ENCODE assay signal across 26 cellular contexts in the genomic region with DNA sequence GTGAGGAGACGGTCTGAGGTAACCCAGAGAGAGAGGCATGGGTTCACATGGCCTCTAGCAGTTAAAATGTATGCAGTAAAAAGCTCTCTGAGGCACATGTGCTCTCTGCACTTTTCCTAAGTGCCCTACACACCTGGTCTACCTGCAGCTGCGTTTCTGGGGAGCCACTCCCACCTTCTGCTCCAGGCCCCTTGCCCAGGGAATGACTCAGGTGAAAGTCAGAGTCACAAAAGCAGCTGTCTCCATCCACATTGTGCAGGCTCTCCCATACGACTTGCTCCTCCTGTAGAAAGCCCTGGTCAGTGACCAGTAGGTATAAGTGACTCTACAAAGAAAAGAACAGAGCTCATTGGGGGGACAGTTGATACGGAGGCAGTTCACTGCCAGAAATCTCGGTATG. TPM values are rescaled to one million over a fixed set of nuclear protein-coding genes. Genes with fewer than 3 reads are reported as not detected.
DNase-seq lines count a peak whose midpoint lies in the region; ATAC-seq, FAIRE-seq and TF ChIP-seq lines count a peak whose summit lies in the region.
"Had no signal": no experiment of that assay in that cellular context is flagged by ENCODE, and none has a peak within 500 bp of the region (broad histone marks: within the 10 kb centered on the region; RNA-seq: fewer than 3 reads in every experiment).

No MANE protein-coding gene starts in this region.

- no peak overlapping the region for H4K8ac ChIP-seq in IMR-90 (ENCODE audit: low read depth in 2 of 2, low read length in 2 of 2)

- no peaks in the 10 kb centered on the region for H4K20me1 ChIP-seq in IMR-90 (ENCODE audit: insufficient read depth, low read length)
- H4K20me1 ChIP-seq: BLaER1 had no signal

- H3K4me3 ChIP-seq in IMR-90 (ENCODE audit: insufficient read depth, low read depth, low read length) (no peak overlapping the region), bronchial epithelial cell (ENCODE audit: low read depth, low read length) (no peak overlapping the region), neutrophil (ENCODE audit: low read depth in 1 of 2, low read length in 1 of 2) (no peak overlapping the region)
- H3K4me3 ChIP-seq: BLaER1, GM23248, PC-9 had no signal

- peak overlapping the region; percentile 1 for H2AK9ac ChIP-seq in IMR-90 (replicated peaks; ENCODE audit: low read depth, low read length, poor library complexity)

- no peak overlapping the region for H3K27ac Mint-ChIP-seq in mesothelial cell of epicardium
- no peak overlapping the region for H3K27ac Mint-ChIP-seq in stimulated activated naive B cell treated with anti-CD40 and anti-IgM and Interleukin-4, amounts not matched to agents 10 μg/mL and 1 μg/mL and 100 μg/mL, for 72 hours
- H3K27ac Mint-ChIP-seq: IgD-negative memory B cell had no signal

- H3K79me1 ChIP-seq in IMR-90 (ENCODE audit: low read depth in 1 of 2, low read length in 2 of 2): no peaks in the 10 kb centered on the region; a peak in 1 of 4 replicates

- no peak overlapping the region for H3K14ac ChIP-seq in IMR-90 (replicated peaks; ENCODE audit: low read depth, low read length)

- no peaks in the 10 kb centered on the region for H3K27me3 ChIP-seq in IMR-90 (ENCODE audit: control insufficient read depth, insufficient read depth, low read length)
- H3K27me3 ChIP-seq in bronchial epithelial cell (ENCODE audit: control insufficient read depth, insufficient read depth, low read length): no peaks in the 10 kb centered on the region
- no peaks in the 10 kb centered on the region for H3K27me3 ChIP-seq in neutrophil
- H3K27me3 ChIP-seq: BLaER1 had no signal

- no peak for ATAC-seq in IMR-90 (ENCODE audit: low read depth)
- ATAC-seq in stimulated activated naive B cell treated with anti-CD40 and anti-IgM and Interleukin-4, amounts not matched to agents 10 μg/mL and 1 μg/mL and 100 μg/mL, for 72 hours (replicated peaks): no peak

- no peak overlapping the region for H2BK20ac ChIP-seq in IMR-90 (ENCODE audit: low read depth, low read length)

- no peak overlapping the region for H3K18ac ChIP-seq in IMR-90 (ENCODE audit: low read depth, low read length)

- in situ Hi-C loops in IMR-90 (cut with MboI; ENCODE audit: low sequenced_read_pairs): no loop called here

- CTCF ChIA-PET in IMR-90 (lab: Yijun Ruan, JAX): interaction anchor here (4.3 kb wide), 1 partner anchor 8 kb away, joined by 24 read pairs; the partner anchor contains the start of gene MINDY1

- H3K9me1 ChIP-seq in IMR-90 (ENCODE audit: insufficient read depth, low read length): peaks cover 8% of the 10 kb centered on the region; the same call in 1 of the 2 replicates

- no peaks in the 10 kb centered on the region for H3K27me3 Mint-ChIP-seq in mesothelial cell of epicardium (ENCODE audit: low read depth)
- H3K27me3 Mint-ChIP-seq in stimulated activated naive B cell treated with anti-CD40 and anti-IgM and Interleukin-4, amounts not matched to agents 10 μg/mL and 1 μg/mL and 100 μg/mL, for 72 hours: no peaks in the 10 kb centered on the region
- H3K27me3 Mint-ChIP-seq: CD4-positive, alpha-beta T cell; IgD-negative memory B cell had no signal

- H4K91ac ChIP-seq in IMR-90 (ENCODE audit: insufficient read depth, low read depth, low read length): no peak overlapping the region; the same call in 1 of the 2 replicates

- H3K4me2 ChIP-seq in IMR-90 (ENCODE audit: low read depth, low read length): no peak overlapping the region
- H3K4me2 ChIP-seq: BLaER1, PC-9, SK-N-SH had no signal

- TF ChIP-seq CTCF in IMR-90 (conservative IDR thresholded peaks at IDR 0.05; ENCODE audit: low read depth, low read length) (no peak), bronchial epithelial cell (IDR thresholded peaks at IDR 0.05; ENCODE audit: insufficient read depth, low read length, severe bottlenecking) (no peak), neutrophil (IDR thresholded peaks at IDR 0.05) (no peak), mesothelial cell of epicardium (IDR thresholded peaks at IDR 0.05; ENCODE audit: unreplicated experiment) (no peak)

- no peak for TF ChIP-seq POLR2A in IMR-90 (IDR thresholded peaks at IDR 0.05; ENCODE audit: low read depth, low read length)

- intact Hi-C loops in IMR-90 (cut with micrococcal nuclease): no loop called here

- H3K4me1 ChIP-seq in IMR-90 (ENCODE audit: control insufficient read depth, insufficient read depth, low read length) (peaks cover 6% of the 10 kb centered on the region), neutrophil (ENCODE audit: control insufficient read depth in 1 of 2, insufficient read depth in 1 of 2, low read depth in 1 of 2, low read length in 1 of 2) (peaks cover 42 to 44% of the 10 kb centered on the region in 2 experiments)

- peaks cover 5% of the 10 kb centered on the region for H3K4me1 Mint-ChIP-seq in mesothelial cell of epicardium
- peaks cover 11% of the 10 kb centered on the region in 2 donors for H3K4me1 Mint-ChIP-seq in stimulated activated naive B cell treated with anti-CD40 and anti-IgM and Interleukin-4, amounts not matched to agents 10 μg/mL and 1 μg/mL and 100 μg/mL, for 72 hours

- no peak overlapping the region for H3K23ac ChIP-seq in IMR-90 (ENCODE audit: low read depth, low read length)

- H3K4ac ChIP-seq in IMR-90 (ENCODE audit: low read depth, low read length): no peak overlapping the region; the same call in 1 of the 2 replicates

- TF ChIP-seq RAD21 in IMR-90 (IDR thresholded peaks at IDR 0.05; ENCODE audit: low read length): no peak

- no peaks in the 10 kb centered on the region for H3K9me3 Mint-ChIP-seq in mesothelial cell of epicardium
- H3K9me3 Mint-ChIP-seq in stimulated activated naive B cell treated with anti-CD40 and anti-IgM and Interleukin-4, amounts not matched to agents 10 μg/mL and 1 μg/mL and 100 μg/mL, for 72 hours: no peaks in the 10 kb centered on the region
- H3K9me3 Mint-ChIP-seq: CD4-positive, alpha-beta T cell; IgD-negative memory B cell had no signal

- no peak overlapping the region for H2AFZ ChIP-seq in IMR-90 (replicated peaks; ENCODE audit: low read length, poor library complexity)
- H2AFZ ChIP-seq: GM23248, PC-9 had no signal

- no peak overlapping the region; the same call in 2 of the 3 replicates for H2BK15ac ChIP-seq in IMR-90 (ENCODE audit: low read depth, low read length)

- H2BK120ac ChIP-seq in IMR-90 (ENCODE audit: low read depth, low read length): no peak overlapping the region

- H3K9me3 ChIP-seq in IMR-90 (ENCODE audit: control insufficient read depth, insufficient read depth, low read length): no peaks in the 10 kb centered on the region
- no peaks in the 10 kb centered on the region for H3K9me3 ChIP-seq in neutrophil
- H3K9me3 ChIP-seq: BLaER1, SK-N-SH had no signal

- H3K36me3 Mint-ChIP-seq in mesothelial cell of epicardium: peaks cover 21% of the 10 kb centered on the region
- H3K36me3 Mint-ChIP-seq in stimulated activated naive B cell treated with anti-CD40 and anti-IgM and Interleukin-4, amounts not matched to agents 10 μg/mL and 1 μg/mL and 100 μg/mL, for 72 hours: peaks cover 17 to 22% of the 10 kb centered on the region in 2 donors

- peaks cover 34% of the 10 kb centered on the region for H3K36me3 ChIP-seq in IMR-90 (ENCODE audit: control insufficient read depth, insufficient read depth, low read length)
- H3K36me3 ChIP-seq in bronchial epithelial cell (ENCODE audit: control insufficient read depth, insufficient read depth, low read length): peaks cover 5% of the 10 kb centered on the region
- H3K36me3 ChIP-seq in neutrophil: peaks cover 80% of the 10 kb centered on the region

- H3K56ac ChIP-seq in IMR-90 (ENCODE audit: extremely low read depth, insufficient read depth, low read length): no peak overlapping the region

- H4K5ac ChIP-seq in IMR-90 (ENCODE audit: low read depth, low read length): no peak overlapping the region

- H3K9ac ChIP-seq in IMR-90 (ENCODE audit: low read depth, low read length): no peak overlapping the region
- H3K9ac ChIP-seq: BLaER1, GM23248, SK-N-SH had no signal

- POLR2A ChIA-PET in IMR-90 (lab: Charles Lee; ENCODE audit: unreplicated experiment): no interaction called here

- H2BK5ac ChIP-seq in IMR-90 (ENCODE audit: low read depth, low read length, poor library complexity, severe bottlenecking): no peak overlapping the region

- no peak overlapping the region for H3K4me3 Mint-ChIP-seq in mesothelial cell of epicardium
- no peak overlapping the region for H3K4me3 Mint-ChIP-seq in stimulated activated naive B cell treated with anti-CD40 and anti-IgM and Interleukin-4, amounts not matched to agents 10 μg/mL and 1 μg/mL and 100 μg/mL, for 72 hours
- H3K4me3 Mint-ChIP-seq: CD4-positive, alpha-beta T cell; IgD-negative memory B cell had no signal

- dilution Hi-C loops in IMR-90 (cut with HindIII; ENCODE audit: low sequenced_read_pairs, unreplicated experiment): no loop called here

- FAIRE-seq in bronchial epithelial cell (lab: Jason Lieb, UNC): no peak
- FAIRE-seq: G401.6, GM12892 had no signal

- WGBS in IMR-90 (ENCODE audit: extremely low coverage in 2 of 2, insufficient read length in 1 of 2), 2 experiments: 100% methylated on average over 1 of the region's 5 CpGs; no CpG with 5 or more reads in 1 of the 2 experiments

- DNase-seq in IMR-90 (no peak), NCI-H510A (lab: John Stamatoyannopoulos, UW) (peak; percentile 27), bronchial epithelial cell (ENCODE audit: low read depth) (peak; percentile 38), NOMO-1 treated with dmso at 0.1 percent for 144 hours (lab: John Stamatoyannopoulos, UW; ENCODE audit: unreplicated experiment) (no peak), mesothelial cell of epicardium (ENCODE audit: low spot score in 2 of 2, unreplicated experiment in 2 of 2) (no peak), NCI-H2196 (lab: John Stamatoyannopoulos, UW; ENCODE audit: unreplicated experiment) (no peak)
- no peak for DNase-seq in stimulated activated naive B cell treated with anti-CD40 and anti-IgM and Interleukin-4, amounts not matched to agents 10 μg/mL and 1 μg/mL and 100 μg/mL, for 72 hours
- DNase-seq: CD4-positive, alpha-beta T cell; COR-L47; GM23248; HCEC 1CT; Kasumi-1; NCI-H1694; NCI-H2081; NCI-H526 treated with DMSO at 0.1 percent for 48 hours; PC-9; RPMI8226; SIG-M5; SK-N-SH had no signal

- no TSS peak for BruUV-seq in IMR-90 (replicated peaks; lab: Mats Ljungman, UMichigan)

- no peak overlapping the region for H3K27ac ChIP-seq in IMR-90 (ENCODE audit: insufficient read depth, low read length)
- H3K27ac ChIP-seq in neutrophil: peak overlapping the region; percentile 96
- H3K27ac ChIP-seq: BLaER1, GM23248, PC-9 had no signal

- no peak overlapping the region for H2AK5ac ChIP-seq in IMR-90 (ENCODE audit: low read depth, low read length)

RNA-seq across cellular contexts. Expression of gene MINDY1, which starts 8.8 kb away (rescaled TPM):
- total RNA-seq in IMR-90 (2012; rRNA removed) (5.8 and 6.6 TPM in 2 replicates), bronchial epithelial cell (5.5 and 13.6 TPM in 2 replicates), mesothelial cell of epicardium (29.7 to 31.7 TPM (median 30.9 TPM) in 3 replicates)
- 6.6 and 7.3 TPM in 2 replicates for polyA plus RNA-seq in IMR-90 (2012; rRNA removed)
- 5.4 and 6.1 TPM in 2 replicates for polyA plus RNA-seq in IMR-90 (2012; cell fraction: cytosol; rRNA removed)
- polyA plus RNA-seq in IMR-90 (2012; cell fraction: nucleus; rRNA removed; ENCODE audit: low replicate concordance): 18.8 TPM in 2 replicates

RNA-seq across cellular contexts. Expression of gene PRUNE1, which starts 10.3 kb away (rescaled TPM):
- 7.9 and 8.6 TPM in 2 replicates for total RNA-seq in IMR-90 (2012; rRNA removed)
- polyA plus RNA-seq in IMR-90 (2012; rRNA removed): 9.4 and 9.6 TPM in 2 replicates
- 4.6 and 6.5 TPM in 2 replicates for polyA plus RNA-seq in IMR-90 (2012; cell fraction: cytosol; rRNA removed)
- 3.4 and 9.4 TPM in 2 replicates for polyA plus RNA-seq in IMR-90 (2012; cell fraction: nucleus; rRNA removed; ENCODE audit: low replicate concordance)
- 6.6 and 6.9 TPM in 2 replicates for total RNA-seq in bronchial epithelial cell
- total RNA-seq in mesothelial cell of epicardium: 25.0 to 25.8 TPM (median 25.4 TPM) in 3 replicates

RNA-seq across cellular contexts. Expression of gene ANXA9, which starts 15.9 kb away (rescaled TPM):
- total RNA-seq in IMR-90 (2012; rRNA removed): under 0.01 and 0.36 TPM in 2 replicates
- 0.16 and 0.21 TPM in 2 replicates for polyA plus RNA-seq in IMR-90 (2012; rRNA removed)
- 0.23 and 0.24 TPM in 2 replicates for polyA plus RNA-seq in IMR-90 (2012; cell fraction: cytosol; rRNA removed)
- 0.25 and 0.26 TPM in 2 replicates for polyA plus RNA-seq in IMR-90 (2012; cell fraction: nucleus; rRNA removed; ENCODE audit: low replicate concordance)
- 0.26 and 0.90 TPM in 2 replicates for total RNA-seq in bronchial epithelial cell
- total RNA-seq in mesothelial cell of epicardium: 1.2 TPM in 3 replicates
- total RNA-seq: CD4-positive, alpha-beta T cell; Daoy; GM23248 had no signal

RNA-seq across cellular contexts. Expression of gene CERS2, which starts 23.3 kb away (rescaled TPM):
- 99.2 and 118 TPM in 2 replicates for total RNA-seq in IMR-90 (2012; rRNA removed)
- polyA plus RNA-seq in IMR-90 (2012; rRNA removed): 126 and 127 TPM in 2 replicates
- polyA plus RNA-seq in IMR-90 (2012; cell fraction: cytosol; rRNA removed): 70.7 and 75.7 TPM in 2 replicates
- polyA plus RNA-seq in IMR-90 (2012; cell fraction: nucleus; rRNA removed; ENCODE audit: low replicate concordance): 51.7 and 154 TPM in 2 replicates
- total RNA-seq in bronchial epithelial cell: 55.2 and 82.9 TPM in 2 replicates
- total RNA-seq in mesothelial cell of epicardium: 127 to 137 TPM (median 132 TPM) in 3 replicates

RNA-seq across cellular contexts. Expression of gene BNIPL, which starts 38.4 kb away (rescaled TPM):
- under 0.01 TPM in 1 of 2 replicates, not detected in the other for total RNA-seq in IMR-90 (2012; rRNA removed)
- 0.10 and 0.38 TPM in 2 replicates for polyA plus RNA-seq in IMR-90 (2012; rRNA removed)
- 0.05 and 0.15 TPM in 2 replicates for polyA plus RNA-seq in IMR-90 (2012; cell fraction: cytosol; rRNA removed)
- 0.79 and 1.3 TPM in 2 replicates for polyA plus RNA-seq in IMR-90 (2012; cell fraction: nucleus; rRNA removed; ENCODE audit: low replicate concordance)
- total RNA-seq in bronchial epithelial cell: 4.7 and 68.1 TPM in 2 replicates
- total RNA-seq in mesothelial cell of epicardium: 4.2 to 5.7 TPM (median 4.6 TPM) in 3 replicates
- total RNA-seq: GM23248, HT1080 had no signal

Comparison
In these comparisons a context has a peak if more than half of its experiments do, and no peak if none do; other contexts are left out.
1. DNase-seq: peak in NCI-H510A (single experiment) and bronchial epithelial cell (single experiment); none in IMR-90 (single experiment), NOMO-1 treated with dmso at 0.1 percent for 144 hours (single experiment), mesothelial cell of epicardium (0 of 2), NCI-H2196 (single experiment) and stimulated activated naive B cell treated with anti-CD40 and anti-IgM and Interleukin-4, amounts not matched to agents 10 μg/mL and 1 μg/mL and 100 μg/mL, for 72 hours (single experiment).